Comparison of ENCODE assay signal across 9 cellular contexts in the genomic region with DNA sequence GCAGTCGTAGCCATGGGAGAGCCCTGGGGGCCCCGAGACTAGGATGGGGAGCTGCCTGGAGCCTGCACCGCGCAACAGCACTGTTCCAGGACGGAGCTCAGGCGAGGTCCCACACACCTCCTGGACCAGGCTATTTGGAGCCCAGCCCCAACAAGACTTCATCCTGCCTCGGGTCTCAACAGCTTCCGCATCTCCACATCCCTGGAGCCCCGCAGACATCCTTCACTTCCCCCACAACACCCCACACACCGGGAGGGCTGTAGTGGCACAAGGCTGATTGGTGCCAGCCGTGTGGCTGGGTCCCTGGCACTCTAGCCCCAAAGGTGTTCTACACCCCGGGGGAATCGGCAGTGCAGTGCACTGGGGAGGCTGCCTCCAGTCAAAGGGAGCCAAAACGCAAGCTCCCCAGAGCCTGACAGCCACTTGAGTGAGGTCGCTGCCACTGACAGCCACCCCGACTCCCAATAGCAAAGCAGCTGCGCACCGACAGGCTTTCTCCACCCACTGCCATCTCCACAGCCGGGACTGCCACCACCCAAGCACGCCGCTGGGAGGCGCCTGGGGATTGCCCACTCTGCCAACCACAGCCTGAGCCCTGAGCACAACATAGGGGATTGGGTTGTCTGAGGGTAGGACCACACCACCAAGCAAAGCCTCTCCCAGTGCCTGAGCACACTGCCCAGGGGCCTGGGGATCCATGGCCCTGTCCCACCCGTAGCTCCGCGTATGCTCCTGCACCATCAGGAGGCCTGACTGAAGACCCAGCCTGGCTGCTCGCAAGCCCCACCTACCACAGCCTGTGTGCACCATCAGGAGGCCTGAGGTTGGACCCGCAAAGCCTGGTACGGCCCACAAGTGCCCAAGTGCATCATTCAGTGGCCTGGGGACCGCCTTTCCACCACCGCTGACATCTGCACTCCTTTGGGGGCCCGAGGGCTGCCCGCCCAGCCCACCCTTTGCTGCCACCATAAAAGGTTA. TPM values are rescaled to one million over a fixed set of nuclear protein-coding genes. Genes with fewer than 3 reads are reported as not detected.
DNase-seq lines count a peak whose midpoint lies in the region; ATAC-seq and TF ChIP-seq lines count a peak whose summit lies in the region.
"Had no signal": no experiment of that assay in that cellular context is flagged by ENCODE, and none has a peak within 500 bp of the region (broad histone marks: within the 10 kb centered on the region; RNA-seq: fewer than 3 reads in every experiment).

No MANE protein-coding gene starts in this region.

- H3K9me2 ChIP-seq in SU-DHL-6 (replicated peaks; ENCODE audit: insufficient read depth, low read length) = no peaks in the 10 kb centered on the region

- peaks cover 13% of the 10 kb centered on the region for H3K4me1 Mint-ChIP-seq in activated naive CD8-positive, alpha-beta T cell treated with anti-CD3 and anti-CD28 coated beads for 36 hours

- DNase-seq in D341Med (ENCODE audit: low spot score) (peak; percentile 86), right atrium auricular region (ENCODE audit: low spot score) (peak; percentile 85), retinal pigment epithelial cell (ENCODE audit: low read depth) (no peak), middle frontal gyrus (ENCODE audit: extremely low spot score, low spot score) (no peak)
- DNase-seq in activated naive CD8-positive, alpha-beta T cell treated with anti-CD3 and anti-CD28 coated beads for 36 hours = peak; percentile 92

- H3K9ac ChIP-seq in HUES6 (ENCODE audit: low read length) (no peak overlapping the region), SU-DHL-6 (ENCODE audit: low read length) (peak overlapping the region; percentile 28; the same call in 1 of the 2 replicates)

- peak overlapping the region; percentile 42 for H3K4me2 ChIP-seq in SU-DHL-6 (ENCODE audit: low read depth, low read length, poor library complexity, severe bottlenecking)

- no peaks in the 10 kb centered on the region for H3K9me3 ChIP-seq in HUES6 (ENCODE audit: control insufficient read depth, insufficient read depth, low read depth, low read length)
- H3K9me3 ChIP-seq in SU-DHL-6 (ENCODE audit: insufficient read depth, low read length) = no peaks in the 10 kb centered on the region
- H3K9me3 ChIP-seq in right atrium auricular region = no peaks in the 10 kb centered on the region

- peak overlapping the region; percentile 61 for H3K27ac Mint-ChIP-seq in activated naive CD8-positive, alpha-beta T cell treated with anti-CD3 and anti-CD28 coated beads for 36 hours

- no peaks in the 10 kb centered on the region for H3K36me3 ChIP-seq in HUES6 (ENCODE audit: control insufficient read depth, insufficient read depth, low read length)
- no peaks in the 10 kb centered on the region for H3K36me3 ChIP-seq in SU-DHL-6 (ENCODE audit: low read length)
- no peaks in the 10 kb centered on the region for H3K36me3 ChIP-seq in right atrium auricular region

- no peaks in the 10 kb centered on the region for H3K9me3 Mint-ChIP-seq in activated naive CD8-positive, alpha-beta T cell treated with anti-CD3 and anti-CD28 coated beads for 36 hours

- peak overlapping the region; percentile 41 for H2AFZ ChIP-seq in SU-DHL-6 (ENCODE audit: low read depth, low read length, severe bottlenecking)

- H3K27ac ChIP-seq in HUES6 (ENCODE audit: low read depth, low read length) (no peak overlapping the region), SU-DHL-6 (ENCODE audit: low read depth, low read length) (no peak overlapping the region), right atrium auricular region (no peak overlapping the region)
- H3K27ac ChIP-seq: epithelial cell of prostate had no signal

- H3K27me3 ChIP-seq in HUES6 (ENCODE audit: control insufficient read depth, insufficient read depth, low read length) (no peaks in the 10 kb centered on the region), SU-DHL-6 (ENCODE audit: low read length) (no peaks in the 10 kb centered on the region), right atrium auricular region (no peaks in the 10 kb centered on the region)

- no peaks in the 10 kb centered on the region for H3K79me2 ChIP-seq in SU-DHL-6 (ENCODE audit: insufficient read depth, low read length)

- peak overlapping the region; percentile 44 for H3K4me3 ChIP-seq in HUES6 (ENCODE audit: low read depth, low read length)
- peak overlapping the region; percentile 18 for H3K4me3 ChIP-seq in SU-DHL-6 (ENCODE audit: insufficient read depth, low read length, poor library complexity, severe bottlenecking)
- peak overlapping the region in 1 of 2 donors; percentile 26 for H3K4me3 ChIP-seq in right atrium auricular region
- H3K4me3 ChIP-seq in retinal pigment epithelial cell (ENCODE audit: low read length) = peak overlapping the region; percentile 15

- ATAC-seq in GM21423 (IDR thresholded peaks at IDR 0.05; ENCODE audit: unreplicated experiment) = peak; percentile 89

- H3K4me3 Mint-ChIP-seq in activated naive CD8-positive, alpha-beta T cell treated with anti-CD3 and anti-CD28 coated beads for 36 hours = peak overlapping the region; percentile 89

- 0 out of 2 replicates have a peak, but pooled peaks cover 4% of the 10 kb centered on the region for H3K4me1 ChIP-seq in HUES6 (ENCODE audit: control insufficient read depth, insufficient read depth, low read length)
- no peaks in the 10 kb centered on the region for H3K4me1 ChIP-seq in right atrium auricular region

- no peaks in the 10 kb centered on the region for H3F3A ChIP-seq in SU-DHL-6 (ENCODE audit: insufficient read depth)

- no peaks in the 10 kb centered on the region for H3K36me3 Mint-ChIP-seq in activated naive CD8-positive, alpha-beta T cell treated with anti-CD3 and anti-CD28 coated beads for 36 hours

- peaks cover 9% of the 10 kb centered on the region for H3K27me3 Mint-ChIP-seq in activated naive CD8-positive, alpha-beta T cell treated with anti-CD3 and anti-CD28 coated beads for 36 hours

- TF ChIP-seq CTCF in SU-DHL-6 (IDR thresholded peaks at IDR 0.05; ENCODE audit: insufficient read depth, low read length, poor library complexity, severe bottlenecking) (peak; percentile 67), right atrium auricular region (IDR thresholded peaks at IDR 0.05) (peak; percentile 42 to 75), retinal pigment epithelial cell (conservative IDR thresholded peaks at IDR 0.05; ENCODE audit: low read depth, low read length) (peak; percentile 83)

- H4K20me1 ChIP-seq in SU-DHL-6 (ENCODE audit: low read depth, low read length) = no peaks in the 10 kb centered on the region

RNA-seq across cellular contexts. Expression of a gene that starts 13.2 kb away (rescaled TPM):
- not detected for total RNA-seq in activated naive CD8-positive, alpha-beta T cell treated with anti-CD3 and anti-CD28 coated beads for 36 hours
- total RNA-seq in right atrium auricular region = under 1 TPM in 1 of 2 donors, not detected in 1; 0.47 TPM

RNA-seq across cellular contexts. Expression of a gene that starts 53.4 kb away (rescaled TPM):
- 100 to 1,000 TPM; 143 to 152 TPM for total RNA-seq in activated naive CD8-positive, alpha-beta T cell treated with anti-CD3 and anti-CD28 coated beads for 36 hours
- 1 to 10 TPM; 1.7 to 2.6 TPM for total RNA-seq in right atrium auricular region

RNA-seq across cellular contexts. Expression of a gene that starts 55.0 kb away (rescaled TPM):
- total RNA-seq in activated naive CD8-positive, alpha-beta T cell treated with anti-CD3 and anti-CD28 coated beads for 36 hours = 10 to 100 TPM; 21.1 to 25.6 TPM
- 1 to 10 TPM; 3.9 to 4.9 TPM for total RNA-seq in right atrium auricular region

Comparison
In these comparisons a context has a peak if more than half of its experiments do, and no peak if none do; other contexts are left out.
1. DNase-seq: peak in D341Med (single experiment), activated naive CD8-positive, alpha-beta T cell treated with anti-CD3 and anti-CD28 coated beads for 36 hours (single experiment) and right atrium auricular region (single experiment); none in retinal pigment epithelial cell (single experiment) and middle frontal gyrus (single experiment).
2. RNA of a gene that starts 53.4 kb away (total RNA-seq): 143 to 152 TPM in activated naive CD8-positive, alpha-beta T cell treated with anti-CD3 and anti-CD28 coated beads for 36 hours; 1.7 to 2.6 TPM in right atrium auricular region; every median in the first group is over 10 times any median in the second.
3. Peak in every context shown above with its lines, with median percentiles within 50 percentile points of each other: CTCF ChIP-seq.